In the genomic region with DNA sequence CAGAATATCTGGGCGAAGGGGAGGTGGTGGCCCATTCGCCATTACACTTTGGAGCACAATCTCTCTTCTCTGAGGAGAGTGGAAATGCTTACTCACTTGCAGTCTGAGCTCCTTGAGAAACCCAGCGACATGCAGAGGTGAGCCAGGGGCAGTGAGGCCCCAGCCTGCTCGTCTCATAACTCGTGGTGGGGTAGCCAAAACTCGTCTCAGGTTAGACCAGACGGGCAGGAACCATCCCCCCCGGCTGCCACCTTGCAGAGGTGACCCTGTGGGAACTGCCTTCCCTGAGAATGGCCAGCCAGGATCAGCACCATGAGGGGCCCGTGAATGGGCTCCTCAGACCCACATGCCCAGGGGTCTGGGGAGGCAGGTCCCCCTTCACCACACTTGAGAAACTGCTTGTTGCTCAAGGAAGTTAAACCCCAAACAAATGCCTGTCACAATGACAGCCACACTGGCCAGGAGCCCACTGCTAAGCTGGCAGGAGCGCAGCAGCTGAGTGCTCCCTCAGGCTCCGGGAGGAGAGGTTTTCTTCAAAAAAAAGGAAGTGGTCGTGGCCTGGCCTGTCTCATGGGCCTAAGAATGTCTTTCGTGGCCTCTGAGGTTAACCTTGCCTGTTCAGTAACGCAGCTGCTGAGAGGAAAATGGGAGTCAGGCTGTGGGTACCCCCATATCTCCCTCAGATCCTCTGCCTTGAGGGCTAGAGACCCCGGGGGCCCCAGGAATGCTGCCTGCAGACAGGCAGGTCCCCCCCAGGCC, we compare ENCODE assay signal across 1 cellular context.
TF ChIP-seq lines count a peak whose summit lies in the region.

No MANE protein-coding gene starts in this region.

TF ChIP-seq in GM23338, 12 proteins besides CTCF, POLR2A, EP300 and RAD21 (continued from another document):
- TF ChIP-seq, protein P1, sequence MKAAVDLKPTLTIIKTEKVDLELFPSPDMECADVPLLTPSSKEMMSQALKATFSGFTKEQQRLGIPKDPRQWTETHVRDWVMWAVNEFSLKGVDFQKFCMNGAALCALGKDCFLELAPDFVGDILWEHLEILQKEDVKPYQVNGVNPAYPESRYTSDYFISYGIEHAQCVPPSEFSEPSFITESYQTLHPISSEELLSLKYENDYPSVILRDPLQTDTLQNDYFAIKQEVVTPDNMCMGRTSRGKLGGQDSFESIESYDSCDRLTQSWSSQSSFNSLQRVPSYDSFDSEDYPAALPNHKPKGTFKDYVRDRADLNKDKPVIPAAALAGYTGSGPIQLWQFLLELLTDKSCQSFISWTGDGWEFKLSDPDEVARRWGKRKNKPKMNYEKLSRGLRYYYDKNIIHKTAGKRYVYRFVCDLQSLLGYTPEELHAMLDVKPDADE (IDR thresholded peaks at IDR 0.05) = no peak
- no peak for TF ChIP-seq JUNB (IDR thresholded peaks at IDR 0.05; ENCODE audit: unreplicated experiment)
- TF ChIP-seq CREB1 (CRISPR knock-in tag; IDR thresholded peaks at IDR 0.05; ENCODE audit: low read depth) = no peak
- TF ChIP-seq POLR2AphosphoS5 (IDR thresholded peaks at IDR 0.05; ENCODE audit: low read depth) = no peak
- TF ChIP-seq STAT1 (IDR thresholded peaks at IDR 0.05; ENCODE audit: unreplicated experiment) = no peak
- no peak for TF ChIP-seq NANOG (IDR thresholded peaks at IDR 0.05; ENCODE audit: borderline replicate concordance)
- no peak for TF ChIP-seq EZH2phosphoT487 (IDR thresholded peaks at IDR 0.05; ENCODE audit: unreplicated experiment)
- no peak for TF ChIP-seq ZNF114 (CRISPR knock-in tag; IDR thresholded peaks at IDR 0.05)
- TF ChIP-seq, protein P2, sequence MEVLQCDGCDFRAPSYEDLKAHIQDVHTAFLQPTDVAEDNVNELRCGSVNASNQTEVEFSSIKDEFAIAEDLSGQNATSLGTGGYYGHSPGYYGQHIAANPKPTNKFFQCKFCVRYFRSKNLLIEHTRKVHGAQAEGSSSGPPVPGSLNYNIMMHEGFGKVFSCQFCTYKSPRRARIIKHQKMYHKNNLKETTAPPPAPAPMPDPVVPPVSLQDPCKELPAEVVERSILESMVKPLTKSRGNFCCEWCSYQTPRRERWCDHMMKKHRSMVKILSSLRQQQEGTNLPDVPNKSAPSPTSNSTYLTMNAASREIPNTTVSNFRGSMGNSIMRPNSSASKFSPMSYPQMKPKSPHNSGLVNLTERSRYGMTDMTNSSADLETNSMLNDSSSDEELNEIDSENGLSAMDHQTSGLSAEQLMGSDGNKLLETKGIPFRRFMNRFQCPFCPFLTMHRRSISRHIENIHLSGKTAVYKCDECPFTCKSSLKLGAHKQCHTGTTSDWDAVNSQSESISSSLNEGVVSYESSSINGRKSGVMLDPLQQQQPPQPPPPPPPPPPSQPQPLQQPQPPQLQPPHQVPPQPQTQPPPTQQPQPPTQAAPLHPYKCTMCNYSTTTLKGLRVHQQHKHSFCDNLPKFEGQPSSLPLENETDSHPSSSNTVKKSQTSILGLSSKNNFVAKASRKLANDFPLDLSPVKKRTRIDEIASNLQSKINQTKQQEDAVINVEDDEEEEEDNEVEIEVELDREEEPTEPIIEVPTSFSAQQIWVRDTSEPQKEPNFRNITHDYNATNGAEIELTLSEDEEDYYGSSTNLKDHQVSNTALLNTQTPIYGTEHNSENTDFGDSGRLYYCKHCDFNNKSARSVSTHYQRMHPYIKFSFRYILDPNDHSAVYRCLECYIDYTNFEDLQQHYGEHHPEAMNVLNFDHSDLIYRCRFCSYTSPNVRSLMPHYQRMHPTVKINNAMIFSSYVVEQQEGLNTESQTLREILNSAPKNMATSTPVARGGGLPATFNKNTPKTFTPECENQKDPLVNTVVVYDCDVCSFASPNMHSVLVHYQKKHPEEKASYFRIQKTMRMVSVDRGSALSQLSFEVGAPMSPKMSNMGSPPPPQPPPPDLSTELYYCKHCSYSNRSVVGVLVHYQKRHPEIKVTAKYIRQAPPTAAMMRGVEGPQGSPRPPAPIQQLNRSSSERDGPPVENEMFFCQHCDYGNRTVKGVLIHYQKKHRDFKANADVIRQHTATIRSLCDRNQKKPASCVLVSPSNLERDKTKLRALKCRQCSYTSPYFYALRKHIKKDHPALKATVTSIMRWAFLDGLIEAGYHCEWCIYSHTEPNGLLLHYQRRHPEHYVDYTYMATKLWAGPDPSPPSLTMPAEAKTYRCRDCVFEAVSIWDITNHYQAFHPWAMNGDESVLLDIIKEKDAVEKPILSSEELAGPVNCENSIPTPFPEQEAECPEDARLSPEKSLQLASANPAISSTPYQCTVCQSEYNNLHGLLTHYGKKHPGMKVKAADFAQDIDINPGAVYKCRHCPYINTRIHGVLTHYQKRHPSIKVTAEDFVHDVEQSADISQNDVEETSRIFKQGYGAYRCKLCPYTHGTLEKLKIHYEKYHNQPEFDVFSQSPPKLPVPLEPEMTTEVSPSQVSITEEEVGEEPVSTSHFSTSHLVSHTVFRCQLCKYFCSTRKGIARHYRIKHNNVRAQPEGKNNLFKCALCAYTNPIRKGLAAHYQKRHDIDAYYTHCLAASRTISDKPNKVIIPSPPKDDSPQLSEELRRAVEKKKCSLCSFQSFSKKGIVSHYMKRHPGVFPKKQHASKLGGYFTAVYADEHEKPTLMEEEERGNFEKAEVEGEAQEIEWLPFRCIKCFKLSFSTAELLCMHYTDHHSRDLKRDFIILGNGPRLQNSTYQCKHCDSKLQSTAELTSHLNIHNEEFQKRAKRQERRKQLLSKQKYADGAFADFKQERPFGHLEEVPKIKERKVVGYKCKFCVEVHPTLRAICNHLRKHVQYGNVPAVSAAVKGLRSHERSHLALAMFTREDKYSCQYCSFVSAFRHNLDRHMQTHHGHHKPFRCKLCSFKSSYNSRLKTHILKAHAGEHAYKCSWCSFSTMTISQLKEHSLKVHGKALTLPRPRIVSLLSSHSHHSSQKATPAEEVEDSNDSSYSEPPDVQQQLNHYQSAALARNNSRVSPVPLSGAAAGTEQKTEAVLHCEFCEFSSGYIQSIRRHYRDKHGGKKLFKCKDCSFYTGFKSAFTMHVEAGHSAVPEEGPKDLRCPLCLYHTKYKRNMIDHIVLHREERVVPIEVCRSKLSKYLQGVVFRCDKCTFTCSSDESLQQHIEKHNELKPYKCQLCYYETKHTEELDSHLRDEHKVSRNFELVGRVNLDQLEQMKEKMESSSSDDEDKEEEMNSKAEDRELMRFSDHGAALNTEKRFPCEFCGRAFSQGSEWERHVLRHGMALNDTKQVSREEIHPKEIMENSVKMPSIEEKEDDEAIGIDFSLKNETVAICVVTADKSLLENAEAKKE (CRISPR knock-in tag; IDR thresholded peaks at IDR 0.05) = no peak
